In genomic region chr5:158695595-158696330, GRCh38 we compare ENCODE assay signal across 8 cellular contexts.
DNase-seq lines count a peak whose midpoint lies in the region; ATAC-seq and TF ChIP-seq lines count a peak whose summit lies in the region.

No MANE protein-coding gene starts in this region.

- H3K4me1 ChIP-seq in liver (ENCODE audit: control insufficient read depth in 4 of 4, insufficient read depth in 4 of 4, low read length in 3 of 4), result peaks cover 0 to 5% (median 3%) of the 10 kb centered on the region in 4 donors

- H3K27ac ChIP-seq in liver (ENCODE audit: low read depth in 1 of 2, low read length in 2 of 2), result no peak overlapping the region

- no peak overlapping the region for H3K9ac ChIP-seq in liver (ENCODE audit: low read depth in 1 of 2, low read length in 2 of 2)

- WGBS in liver, result 2% methylated on average over 7 of the region's 7 CpGs

- peak; percentile 89 for ATAC-seq in GM18868 (IDR thresholded peaks at IDR 0.05; ENCODE audit: unreplicated experiment)
- peak; percentile 85 for ATAC-seq in HG03095 (IDR thresholded peaks at IDR 0.05; ENCODE audit: unreplicated experiment)

- no peaks in the 10 kb centered on the region for H3K36me3 ChIP-seq in liver (ENCODE audit: control insufficient read depth in 4 of 4, insufficient read depth in 3 of 4, low read depth in 1 of 4, low read length in 3 of 4)

- no peaks in the 10 kb centered on the region for H3K9me3 ChIP-seq in liver (ENCODE audit: control insufficient read depth in 4 of 4, low read length in 3 of 4)

- TF ChIP-seq RAD21 in liver (IDR thresholded peaks at IDR 0.05), result peak; percentile 96 to 98

- H3K4me3 ChIP-seq in choroid plexus epithelial cell (ENCODE audit: low read depth, low read length), result no peak overlapping the region
- H3K4me3 ChIP-seq in liver (ENCODE audit: low read depth in 1 of 3, low read length in 3 of 3), result no peak overlapping the region

- peak; percentile 62 for DNase-seq in AG09319 (ENCODE audit: extremely low read depth, low read depth)
- peak; percentile 12 for DNase-seq in NCI-H345 treated with DMSO at 0.1 percent for 48 hours (lab: John Stamatoyannopoulos, UW; ENCODE audit: unreplicated experiment)
- DNase-seq in activated CD4-positive, alpha-beta T cell treated with anti-CD3 and anti-CD28 coated beads for 4 hours, result peak; percentile 42 to 69
- DNase-seq in choroid plexus epithelial cell (ENCODE audit: low read depth), result peak; percentile 83
- DNase-seq in stimulated activated CD4-positive, alpha-beta T cell treated with anti-CD3 and anti-CD28 coated beads, TNF-alpha, amount 100 ng/mL, for 48 hours (ENCODE audit: low read depth in 3 of 3), result peak; percentile 30 to 32 (median 31)

- no peaks in the 10 kb centered on the region for H3K27me3 ChIP-seq in liver (ENCODE audit: control insufficient read depth in 4 of 4, insufficient read depth in 4 of 4, low read length in 3 of 4)

- TF ChIP-seq CTCF in AG09319 (IDR thresholded peaks at IDR 0.05; ENCODE audit: low read depth, low read length), result peak; percentile 92
- TF ChIP-seq CTCF in choroid plexus epithelial cell (conservative IDR thresholded peaks at IDR 0.05; ENCODE audit: low read depth, low read length), result peak; percentile 99
- peak; percentile 96 for TF ChIP-seq CTCF in liver (IDR thresholded peaks at IDR 0.05; ENCODE audit: low read depth, low read length, missing input control)

TF ChIP-seq in liver, 16 proteins besides CTCF, POLR2A, EP300 and RAD21:
- TF ChIP-seq GABPA (IDR thresholded peaks at IDR 0.05 in 1 of 2, conservative IDR thresholded peaks at IDR 0.05 in 1 of 2), result no peak
- TF ChIP-seq SP1 (IDR thresholded peaks at IDR 0.05), result no peak
- no peak for TF ChIP-seq FOXA1 (IDR thresholded peaks at IDR 0.05)
- no peak for TF ChIP-seq REST (IDR thresholded peaks at IDR 0.05)
- TF ChIP-seq ZBTB33 (IDR thresholded peaks at IDR 0.05), result no peak
- TF ChIP-seq TAF1 (conservative IDR thresholded peaks at IDR 0.05), result no peak
- peak in 1 of 2 donors; percentile 24 for TF ChIP-seq RXRA (IDR thresholded peaks at IDR 0.05)
- TF ChIP-seq FOXA2 (IDR thresholded peaks at IDR 0.05), result no peak
- peak; percentile 25 for TF ChIP-seq NR2F2 (IDR thresholded peaks at IDR 0.05)
- no peak for TF ChIP-seq ATF3 (IDR thresholded peaks at IDR 0.05)
- TF ChIP-seq YY1 (IDR thresholded peaks at IDR 0.05), result no peak
- no peak for TF ChIP-seq EGR1 (IDR thresholded peaks at IDR 0.05; ENCODE audit: low read depth in 2 of 2)
- no peak for TF ChIP-seq MAX (IDR thresholded peaks at IDR 0.05)
- TF ChIP-seq HNF4A (conservative IDR thresholded peaks at IDR 0.05), result no peak
- TF ChIP-seq HNF4G (IDR thresholded peaks at IDR 0.05), result no peak
- TF ChIP-seq JUND (IDR thresholded peaks at IDR 0.05), result peak in 1 of 2 donors; percentile 26

Comparison
In these comparisons a context has a peak if more than half of its experiments do, and no peak if none do; other contexts are left out.
1. DNase-seq: peak in every context shown above with its lines; median percentile 83 in choroid plexus epithelial cell; 62 in AG09319; 56 in activated CD4-positive, alpha-beta T cell treated with anti-CD3 and anti-CD28 coated beads for 4 hours; 31 in stimulated activated CD4-positive, alpha-beta T cell treated with anti-CD3 and anti-CD28 coated beads, TNF-alpha, amount 100 ng/mL, for 48 hours; 12 in NCI-H345 treated with DMSO at 0.1 percent for 48 hours.